ENCODE assay signal across 8 cellular contexts in the genomic region with DNA sequence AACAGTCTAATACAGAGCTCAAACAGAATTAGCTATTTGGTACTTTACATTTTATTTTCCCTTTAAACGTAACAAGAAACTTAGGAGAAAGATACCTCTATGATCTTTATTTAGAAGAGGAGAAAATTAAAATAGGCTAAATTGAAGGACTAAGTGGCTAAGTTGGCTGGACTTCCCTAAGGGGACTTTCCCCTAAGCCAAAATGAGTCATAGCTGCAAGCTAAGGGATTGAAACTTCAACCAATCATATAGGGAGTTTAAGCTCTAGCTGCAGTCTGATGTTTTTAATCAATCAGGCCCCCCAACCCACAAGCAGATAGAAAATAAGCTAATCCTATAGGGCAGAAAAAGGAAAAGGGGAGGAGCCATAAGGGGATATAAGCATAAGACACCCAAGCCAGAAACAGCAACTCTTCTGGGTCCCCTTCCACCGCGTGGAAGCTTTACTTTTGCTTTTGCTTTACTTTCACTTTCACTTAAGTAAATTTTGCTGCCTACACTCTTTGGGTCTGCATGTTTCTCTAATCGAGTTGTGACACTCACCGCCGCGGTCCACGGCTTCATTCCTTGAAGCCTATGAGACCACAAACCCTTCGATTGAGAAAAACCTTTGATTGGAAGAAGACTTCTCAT.
DNase-seq lines count a peak whose midpoint lies in the region; ATAC-seq and TF ChIP-seq lines count a peak whose summit lies in the region.

No MANE protein-coding gene starts in this region.

- H2AFZ ChIP-seq in OCI-LY3 (ENCODE audit: low read depth, low read length): peak overlapping the region; percentile 75

- H3K4me1 ChIP-seq in OCI-LY3 (ENCODE audit: low read length): peaks cover 32% of the 10 kb centered on the region

- H3K79me2 ChIP-seq in OCI-LY3 (ENCODE audit: low read length): no peaks in the 10 kb centered on the region

- no peaks in the 10 kb centered on the region for H4K20me1 ChIP-seq in OCI-LY3 (ENCODE audit: insufficient read depth, low read length)

- H3K27ac ChIP-seq in OCI-LY3 (ENCODE audit: low read length): peak overlapping the region; percentile 68

- ATAC-seq in GM18498 (IDR thresholded peaks at IDR 0.05; ENCODE audit: unreplicated experiment) (peak; percentile 62), HG02610 (IDR thresholded peaks at IDR 0.05; ENCODE audit: unreplicated experiment) (peak; percentile 72), HG02970 (IDR thresholded peaks at IDR 0.05; ENCODE audit: low FRiP score, unreplicated experiment) (no peak)

- H3K36me3 ChIP-seq in OCI-LY3 (replicated peaks; ENCODE audit: low read depth, low read length): peaks cover 2% of the 10 kb centered on the region

- no peak for TF ChIP-seq CTCF in OCI-LY3 (IDR thresholded peaks at IDR 0.05; ENCODE audit: low read depth, low read length)

- H3K4me3 ChIP-seq in OCI-LY3 (ENCODE audit: low read length): peak overlapping the region; percentile 67

- DNase-seq in kidney tubule cell (ENCODE audit: low spot score) (peak; percentile 33), midbrain (lab: John Stamatoyannopoulos, UW) (no peak), NCI-H2227 (lab: John Stamatoyannopoulos, UW; ENCODE audit: unreplicated experiment) (no peak), putamen (ENCODE audit: low spot score) (no peak)

- H3K4me2 ChIP-seq in OCI-LY3 (ENCODE audit: low read length): peak overlapping the region; percentile 84

- 0 out of 2 replicates have a peak, but pooled peaks cover 4% of the 10 kb centered on the region for H3K9me3 ChIP-seq in OCI-LY3 (ENCODE audit: insufficient read depth, low read length)

- no peaks in the 10 kb centered on the region for H3K27me3 ChIP-seq in OCI-LY3 (ENCODE audit: low read depth, low read length)

- peak overlapping the region; percentile 62 for H3K9ac ChIP-seq in OCI-LY3 (ENCODE audit: low read length)
